Comparison of ENCODE assay signal across 1 cellular context in the genomic region with DNA sequence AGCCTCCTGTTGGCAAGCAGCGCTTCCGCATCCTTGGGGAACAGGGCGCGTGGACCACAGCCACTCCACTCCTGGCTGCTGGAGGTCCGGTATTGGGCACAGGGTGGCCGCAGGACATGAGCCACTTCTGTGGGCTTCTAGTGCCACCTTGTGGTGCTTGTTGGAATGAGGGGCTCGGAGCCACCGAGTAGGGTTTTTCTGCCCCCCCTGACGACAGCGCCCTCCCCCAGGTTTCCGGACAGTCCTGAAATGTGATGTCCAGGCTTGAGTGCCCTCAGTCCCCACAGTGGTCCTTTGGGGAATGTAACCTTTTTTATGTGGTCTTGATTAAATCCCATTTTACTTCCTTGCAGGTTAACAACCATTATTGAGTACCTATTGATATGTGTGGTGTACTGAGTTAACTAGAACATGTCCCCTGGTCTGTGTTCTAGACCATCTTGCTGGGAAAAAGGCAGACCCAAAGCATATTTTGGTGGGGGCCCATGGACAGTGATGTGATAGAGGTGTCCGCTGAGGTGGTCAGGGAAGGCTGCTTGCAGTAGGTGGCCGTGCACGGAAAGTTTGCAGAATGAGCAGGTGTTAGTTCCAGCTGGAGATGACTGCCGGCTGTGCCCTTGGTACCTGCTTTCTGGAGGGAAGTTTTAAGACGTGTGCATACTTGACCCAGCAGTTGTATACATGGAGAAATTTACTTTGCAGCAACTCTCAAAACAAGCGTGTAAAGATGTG.
A peak's percentile ranks its signal among the peaks of the same experiment; 100 is the strongest.
TF ChIP-seq lines count a peak whose summit lies in the region.

No MANE protein-coding gene starts in this region.

TF ChIP-seq in HepG2, 621 proteins besides CTCF, POLR2A, EP300 and RAD21 (continued from another document and continues in another):
- TF ChIP-seq, protein P1, sequence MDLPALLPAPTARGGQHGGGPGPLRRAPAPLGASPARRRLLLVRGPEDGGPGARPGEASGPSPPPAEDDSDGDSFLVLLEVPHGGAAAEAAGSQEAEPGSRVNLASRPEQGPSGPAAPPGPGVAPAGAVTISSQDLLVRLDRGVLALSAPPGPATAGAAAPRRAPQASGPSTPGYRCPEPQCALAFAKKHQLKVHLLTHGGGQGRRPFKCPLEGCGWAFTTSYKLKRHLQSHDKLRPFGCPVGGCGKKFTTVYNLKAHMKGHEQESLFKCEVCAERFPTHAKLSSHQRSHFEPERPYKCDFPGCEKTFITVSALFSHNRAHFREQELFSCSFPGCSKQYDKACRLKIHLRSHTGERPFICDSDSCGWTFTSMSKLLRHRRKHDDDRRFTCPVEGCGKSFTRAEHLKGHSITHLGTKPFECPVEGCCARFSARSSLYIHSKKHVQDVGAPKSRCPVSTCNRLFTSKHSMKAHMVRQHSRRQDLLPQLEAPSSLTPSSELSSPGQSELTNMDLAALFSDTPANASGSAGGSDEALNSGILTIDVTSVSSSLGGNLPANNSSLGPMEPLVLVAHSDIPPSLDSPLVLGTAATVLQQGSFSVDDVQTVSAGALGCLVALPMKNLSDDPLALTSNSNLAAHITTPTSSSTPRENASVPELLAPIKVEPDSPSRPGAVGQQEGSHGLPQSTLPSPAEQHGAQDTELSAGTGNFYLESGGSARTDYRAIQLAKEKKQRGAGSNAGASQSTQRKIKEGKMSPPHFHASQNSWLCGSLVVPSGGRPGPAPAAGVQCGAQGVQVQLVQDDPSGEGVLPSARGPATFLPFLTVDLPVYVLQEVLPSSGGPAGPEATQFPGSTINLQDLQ (CRISPR knock-in tag; IDR thresholded peaks at IDR 0.05), result no peak
- TF ChIP-seq, protein P2, sequence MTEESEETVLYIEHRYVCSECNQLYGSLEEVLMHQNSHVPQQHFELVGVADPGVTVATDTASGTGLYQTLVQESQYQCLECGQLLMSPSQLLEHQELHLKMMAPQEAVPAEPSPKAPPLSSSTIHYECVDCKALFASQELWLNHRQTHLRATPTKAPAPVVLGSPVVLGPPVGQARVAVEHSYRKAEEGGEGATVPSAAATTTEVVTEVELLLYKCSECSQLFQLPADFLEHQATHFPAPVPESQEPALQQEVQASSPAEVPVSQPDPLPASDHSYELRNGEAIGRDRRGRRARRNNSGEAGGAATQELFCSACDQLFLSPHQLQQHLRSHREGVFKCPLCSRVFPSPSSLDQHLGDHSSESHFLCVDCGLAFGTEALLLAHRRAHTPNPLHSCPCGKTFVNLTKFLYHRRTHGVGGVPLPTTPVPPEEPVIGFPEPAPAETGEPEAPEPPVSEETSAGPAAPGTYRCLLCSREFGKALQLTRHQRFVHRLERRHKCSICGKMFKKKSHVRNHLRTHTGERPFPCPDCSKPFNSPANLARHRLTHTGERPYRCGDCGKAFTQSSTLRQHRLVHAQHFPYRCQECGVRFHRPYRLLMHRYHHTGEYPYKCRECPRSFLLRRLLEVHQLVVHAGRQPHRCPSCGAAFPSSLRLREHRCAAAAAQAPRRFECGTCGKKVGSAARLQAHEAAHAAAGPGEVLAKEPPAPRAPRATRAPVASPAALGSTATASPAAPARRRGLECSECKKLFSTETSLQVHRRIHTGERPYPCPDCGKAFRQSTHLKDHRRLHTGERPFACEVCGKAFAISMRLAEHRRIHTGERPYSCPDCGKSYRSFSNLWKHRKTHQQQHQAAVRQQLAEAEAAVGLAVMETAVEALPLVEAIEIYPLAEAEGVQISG (CRISPR knock-in tag; IDR thresholded peaks at IDR 0.05), result peak; percentile 55
- TF ChIP-seq RFX5 (IDR thresholded peaks at IDR 0.05; ENCODE audit: low read depth, low read length) (0 out of 2 replicates have a peak, but pooled peaks have one; percentile 26), CENPX (CRISPR knock-in tag; IDR thresholded peaks at IDR 0.05) (no peak), FOXJ3 (CRISPR knock-in tag; IDR thresholded peaks at IDR 0.05; ENCODE audit: borderline replicate concordance) (no peak), RELA (CRISPR knock-in tag; IDR thresholded peaks at IDR 0.05) (no peak), TAF1 (CRISPR knock-in tag; IDR thresholded peaks at IDR 0.05) (no peak), CCDC6 (CRISPR knock-in tag; IDR thresholded peaks at IDR 0.05) (peak; percentile 80), ZKSCAN1 (IDR thresholded peaks at IDR 0.05; ENCODE audit: low read length) (peak; percentile 98), SAP130 (CRISPR knock-in tag; IDR thresholded peaks at IDR 0.05; ENCODE audit: low read depth) (peak; percentile 42; the same call in 1 of the 2 replicates), ZSCAN31 (CRISPR knock-in tag; IDR thresholded peaks at IDR 0.05; ENCODE audit: low read depth) (peak; percentile 65), EED (CRISPR knock-in tag; IDR thresholded peaks at IDR 0.05) (0 out of 2 replicates have a peak, but pooled peaks have one; percentile 72), ZNF460 (CRISPR knock-in tag; IDR thresholded peaks at IDR 0.05; ENCODE audit: borderline replicate concordance) (no peak), KMT2B (CRISPR knock-in tag; IDR thresholded peaks at IDR 0.05) (no peak), TCF12 (IDR thresholded peaks at IDR 0.05) (no peak), TCF12 (CRISPR knock-in tag; IDR thresholded peaks at IDR 0.05) (0 out of 2 replicates have a peak, but pooled peaks have one; percentile 22), GABPB1 (CRISPR knock-in tag; IDR thresholded peaks at IDR 0.05) (peak; percentile 52), KDM3A (CRISPR knock-in tag; IDR thresholded peaks at IDR 0.05; ENCODE audit: low read depth) (0 out of 2 replicates have a peak, but pooled peaks have one; percentile 61), NFRKB (IDR thresholded peaks at IDR 0.05) (no peak), GATAD1 (CRISPR knock-in tag; IDR thresholded peaks at IDR 0.05) (0 out of 2 replicates have a peak, but pooled peaks have one; percentile 36), ATF1 (CRISPR knock-in tag; IDR thresholded peaks at IDR 0.05) (no peak), TARDBP (CRISPR knock-in tag; IDR thresholded peaks at IDR 0.05) (0 out of 2 replicates have a peak, but pooled peaks have one; percentile 33), CREM (IDR thresholded peaks at IDR 0.05) (no peak), CREM (CRISPR knock-in tag; IDR thresholded peaks at IDR 0.05) (no peak), TGIF2 (CRISPR knock-in tag; IDR thresholded peaks at IDR 0.05) (0 out of 2 replicates have a peak, but pooled peaks have one; percentile 44), ZNF879 (CRISPR knock-in tag; IDR thresholded peaks at IDR 0.05) (no peak), HDAC2 (CRISPR knock-in tag; IDR thresholded peaks at IDR 0.05) (peak; percentile 52; the same call in 1 of the 2 replicates), BORCS8-MEF2B (CRISPR knock-in tag; IDR thresholded peaks at IDR 0.05) (peak; percentile 86), THAP11 (CRISPR knock-in tag; IDR thresholded peaks at IDR 0.05) (peak; percentile 61), ZNF788 (CRISPR knock-in tag; IDR thresholded peaks at IDR 0.05; ENCODE audit: borderline replicate concordance) (peak; percentile 39; the same call in 1 of the 2 replicates), TBX3 (IDR thresholded peaks at IDR 0.05; ENCODE audit: borderline replicate concordance) (peak; percentile 28; the same call in 1 of the 2 replicates), AHR (CRISPR knock-in tag; IDR thresholded peaks at IDR 0.05) (peak; percentile 75; the same call in 1 of the 2 replicates), JUNB (CRISPR knock-in tag; IDR thresholded peaks at IDR 0.05; ENCODE audit: borderline replicate concordance) (no peak), ZNF547 (CRISPR knock-in tag; IDR thresholded peaks at IDR 0.05) (0 out of 2 replicates have a peak, but pooled peaks have one; percentile 26), ZNF333 (CRISPR knock-in tag; IDR thresholded peaks at IDR 0.05; ENCODE audit: borderline replicate concordance) (peak; percentile 90; the same call in 1 of the 2 replicates)
- TF ChIP-seq, protein P3, sequence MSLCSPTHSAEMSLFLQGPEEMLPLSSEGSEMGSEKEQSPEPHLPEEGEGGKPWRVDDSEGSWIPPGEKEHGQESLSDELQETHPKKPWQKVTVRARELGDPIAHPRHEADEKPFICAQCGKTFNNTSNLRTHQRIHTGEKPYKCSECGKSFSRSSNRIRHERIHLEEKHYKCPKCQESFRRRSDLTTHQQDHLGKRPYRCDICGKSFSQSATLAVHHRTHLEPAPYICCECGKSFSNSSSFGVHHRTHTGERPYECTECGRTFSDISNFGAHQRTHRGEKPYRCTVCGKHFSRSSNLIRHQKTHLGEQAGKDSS (CRISPR knock-in tag; IDR thresholded peaks at IDR 0.05; ENCODE audit: borderline replicate concordance, low read depth), result no peak
- TF ChIP-seq, protein P4, sequence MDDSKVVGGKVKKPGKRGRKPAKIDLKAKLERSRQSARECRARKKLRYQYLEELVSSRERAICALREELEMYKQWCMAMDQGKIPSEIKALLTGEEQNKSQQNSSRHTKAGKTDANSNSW (CRISPR knock-in tag; IDR thresholded peaks at IDR 0.05; ENCODE audit: borderline replicate concordance), result peak; percentile 56; the same call in 1 of the 2 replicates
- TF ChIP-seq, protein P5, sequence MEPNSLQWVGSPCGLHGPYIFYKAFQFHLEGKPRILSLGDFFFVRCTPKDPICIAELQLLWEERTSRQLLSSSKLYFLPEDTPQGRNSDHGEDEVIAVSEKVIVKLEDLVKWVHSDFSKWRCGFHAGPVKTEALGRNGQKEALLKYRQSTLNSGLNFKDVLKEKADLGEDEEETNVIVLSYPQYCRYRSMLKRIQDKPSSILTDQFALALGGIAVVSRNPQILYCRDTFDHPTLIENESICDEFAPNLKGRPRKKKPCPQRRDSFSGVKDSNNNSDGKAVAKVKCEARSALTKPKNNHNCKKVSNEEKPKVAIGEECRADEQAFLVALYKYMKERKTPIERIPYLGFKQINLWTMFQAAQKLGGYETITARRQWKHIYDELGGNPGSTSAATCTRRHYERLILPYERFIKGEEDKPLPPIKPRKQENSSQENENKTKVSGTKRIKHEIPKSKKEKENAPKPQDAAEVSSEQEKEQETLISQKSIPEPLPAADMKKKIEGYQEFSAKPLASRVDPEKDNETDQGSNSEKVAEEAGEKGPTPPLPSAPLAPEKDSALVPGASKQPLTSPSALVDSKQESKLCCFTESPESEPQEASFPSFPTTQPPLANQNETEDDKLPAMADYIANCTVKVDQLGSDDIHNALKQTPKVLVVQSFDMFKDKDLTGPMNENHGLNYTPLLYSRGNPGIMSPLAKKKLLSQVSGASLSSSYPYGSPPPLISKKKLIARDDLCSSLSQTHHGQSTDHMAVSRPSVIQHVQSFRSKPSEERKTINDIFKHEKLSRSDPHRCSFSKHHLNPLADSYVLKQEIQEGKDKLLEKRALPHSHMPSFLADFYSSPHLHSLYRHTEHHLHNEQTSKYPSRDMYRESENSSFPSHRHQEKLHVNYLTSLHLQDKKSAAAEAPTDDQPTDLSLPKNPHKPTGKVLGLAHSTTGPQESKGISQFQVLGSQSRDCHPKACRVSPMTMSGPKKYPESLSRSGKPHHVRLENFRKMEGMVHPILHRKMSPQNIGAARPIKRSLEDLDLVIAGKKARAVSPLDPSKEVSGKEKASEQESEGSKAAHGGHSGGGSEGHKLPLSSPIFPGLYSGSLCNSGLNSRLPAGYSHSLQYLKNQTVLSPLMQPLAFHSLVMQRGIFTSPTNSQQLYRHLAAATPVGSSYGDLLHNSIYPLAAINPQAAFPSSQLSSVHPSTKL (CRISPR knock-in tag; IDR thresholded peaks at IDR 0.05), result peak; percentile 30; the same call in 1 of the 2 replicates
- TF ChIP-seq, protein P6, sequence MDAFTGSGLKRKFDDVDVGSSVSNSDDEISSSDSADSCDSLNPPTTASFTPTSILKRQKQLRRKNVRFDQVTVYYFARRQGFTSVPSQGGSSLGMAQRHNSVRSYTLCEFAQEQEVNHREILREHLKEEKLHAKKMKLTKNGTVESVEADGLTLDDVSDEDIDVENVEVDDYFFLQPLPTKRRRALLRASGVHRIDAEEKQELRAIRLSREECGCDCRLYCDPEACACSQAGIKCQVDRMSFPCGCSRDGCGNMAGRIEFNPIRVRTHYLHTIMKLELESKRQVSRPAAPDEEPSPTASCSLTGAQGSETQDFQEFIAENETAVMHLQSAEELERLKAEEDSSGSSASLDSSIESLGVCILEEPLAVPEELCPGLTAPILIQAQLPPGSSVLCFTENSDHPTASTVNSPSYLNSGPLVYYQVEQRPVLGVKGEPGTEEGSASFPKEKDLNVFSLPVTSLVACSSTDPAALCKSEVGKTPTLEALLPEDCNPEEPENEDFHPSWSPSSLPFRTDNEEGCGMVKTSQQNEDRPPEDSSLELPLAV (CRISPR knock-in tag; conservative IDR thresholded peaks at IDR 0.05; ENCODE audit: low read depth), result no peak
- TF ChIP-seq, protein P7, sequence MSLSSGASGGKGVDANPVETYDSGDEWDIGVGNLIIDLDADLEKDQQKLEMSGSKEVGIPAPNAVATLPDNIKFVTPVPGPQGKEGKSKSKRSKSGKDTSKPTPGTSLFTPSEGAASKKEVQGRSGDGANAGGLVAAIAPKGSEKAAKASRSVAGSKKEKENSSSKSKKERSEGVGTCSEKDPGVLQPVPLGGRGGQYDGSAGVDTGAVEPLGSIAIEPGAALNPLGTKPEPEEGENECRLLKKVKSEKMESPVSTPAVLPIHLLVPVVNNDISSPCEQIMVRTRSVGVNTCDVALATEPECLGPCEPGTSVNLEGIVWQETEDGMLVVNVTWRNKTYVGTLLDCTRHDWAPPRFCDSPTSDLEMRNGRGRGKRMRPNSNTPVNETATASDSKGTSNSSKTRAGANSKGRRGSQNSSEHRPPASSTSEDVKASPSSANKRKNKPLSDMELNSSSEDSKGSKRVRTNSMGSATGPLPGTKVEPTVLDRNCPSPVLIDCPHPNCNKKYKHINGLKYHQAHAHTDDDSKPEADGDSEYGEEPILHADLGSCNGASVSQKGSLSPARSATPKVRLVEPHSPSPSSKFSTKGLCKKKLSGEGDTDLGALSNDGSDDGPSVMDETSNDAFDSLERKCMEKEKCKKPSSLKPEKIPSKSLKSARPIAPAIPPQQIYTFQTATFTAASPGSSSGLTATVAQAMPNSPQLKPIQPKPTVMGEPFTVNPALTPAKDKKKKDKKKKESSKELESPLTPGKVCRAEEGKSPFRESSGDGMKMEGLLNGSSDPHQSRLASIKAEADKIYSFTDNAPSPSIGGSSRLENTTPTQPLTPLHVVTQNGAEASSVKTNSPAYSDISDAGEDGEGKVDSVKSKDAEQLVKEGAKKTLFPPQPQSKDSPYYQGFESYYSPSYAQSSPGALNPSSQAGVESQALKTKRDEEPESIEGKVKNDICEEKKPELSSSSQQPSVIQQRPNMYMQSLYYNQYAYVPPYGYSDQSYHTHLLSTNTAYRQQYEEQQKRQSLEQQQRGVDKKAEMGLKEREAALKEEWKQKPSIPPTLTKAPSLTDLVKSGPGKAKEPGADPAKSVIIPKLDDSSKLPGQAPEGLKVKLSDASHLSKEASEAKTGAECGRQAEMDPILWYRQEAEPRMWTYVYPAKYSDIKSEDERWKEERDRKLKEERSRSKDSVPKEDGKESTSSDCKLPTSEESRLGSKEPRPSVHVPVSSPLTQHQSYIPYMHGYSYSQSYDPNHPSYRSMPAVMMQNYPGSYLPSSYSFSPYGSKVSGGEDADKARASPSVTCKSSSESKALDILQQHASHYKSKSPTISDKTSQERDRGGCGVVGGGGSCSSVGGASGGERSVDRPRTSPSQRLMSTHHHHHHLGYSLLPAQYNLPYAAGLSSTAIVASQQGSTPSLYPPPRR (CRISPR knock-in tag; IDR thresholded peaks at IDR 0.05; ENCODE audit: borderline replicate concordance), result 0 out of 2 replicates have a peak, but pooled peaks have one; percentile 0
